Comparison of ENCODE assay signal across 9 cellular contexts in the genomic region with DNA sequence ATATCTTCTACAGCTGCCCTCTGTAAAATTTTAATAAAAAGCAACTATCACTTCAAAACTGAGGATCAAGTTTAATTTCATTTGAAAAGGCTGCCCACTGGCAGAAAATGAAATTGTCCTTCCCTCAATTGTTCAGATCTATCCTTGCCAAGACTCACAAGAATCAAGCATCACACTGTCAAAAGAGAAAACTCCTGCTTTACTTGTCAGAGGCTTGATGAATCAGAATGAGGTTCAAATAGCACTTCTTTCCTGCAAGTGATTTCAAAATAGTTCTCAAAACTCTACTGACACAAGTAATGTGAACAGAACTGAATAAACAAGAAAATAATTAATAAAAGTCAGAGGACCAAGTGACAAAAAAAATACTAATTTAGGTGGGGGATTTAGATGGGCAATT.
A peak's percentile ranks its signal among the peaks of the same experiment; 100 is the strongest.
DNase-seq lines count a peak whose midpoint lies in the region; ATAC-seq and TF ChIP-seq lines count a peak whose summit lies in the region.
"Had no signal": no experiment of that assay in that cellular context is flagged by ENCODE, and none has a peak within 500 bp of the region (broad histone marks: within the 10 kb centered on the region; RNA-seq: fewer than 3 reads in every experiment).

No MANE protein-coding gene starts in this region.

- H3K4me3 ChIP-seq in choroid plexus epithelial cell (ENCODE audit: low read depth, low read length) (no peak overlapping the region), osteoblast (ENCODE audit: insufficient read depth, low read length) (no peak overlapping the region)
- H3K4me3 ChIP-seq: Peyer's patch had no signal

- TF ChIP-seq POLR2A in GM18505 (IDR thresholded peaks at IDR 0.05; ENCODE audit: borderline replicate concordance, extremely low read depth, insufficient read depth, insufficient read length), result no peak

- H3K79me2 ChIP-seq in osteoblast (ENCODE audit: insufficient read depth, low read length), result no peaks in the 10 kb centered on the region

- no peaks in the 10 kb centered on the region for H3K9me3 ChIP-seq in osteoblast (ENCODE audit: low read depth, low read length)
- H3K9me3 ChIP-seq: Peyer's patch had no signal

- ATAC-seq in HG03354 (IDR thresholded peaks at IDR 0.05; ENCODE audit: poor library complexity, severe bottlenecking, unreplicated experiment) (no peak), GM18505 (IDR thresholded peaks at IDR 0.05; ENCODE audit: unreplicated experiment) (no peak)

- DNase-seq in ELR (ENCODE audit: low read depth), result peak; percentile 10
- peak; percentile 40 for DNase-seq in M059J (ENCODE audit: low read depth)
- DNase-seq in choroid plexus epithelial cell (ENCODE audit: low read depth), result peak; percentile 58
- DNase-seq in osteoblast (ENCODE audit: insufficient read length, low spot score, missing footprints), result peak; percentile 10
- DNase-seq in medulla oblongata (ENCODE audit: extremely low spot score), result no peak
- DNase-seq: kidney glomerular epithelial cell, Peyer's patch had no signal

- H3K4me2 ChIP-seq in osteoblast (ENCODE audit: insufficient read depth, low read length), result peak overlapping the region; percentile 54

- H3K27me3 ChIP-seq in osteoblast (ENCODE audit: insufficient read depth, low read length), result no peaks in the 10 kb centered on the region
- H3K27me3 ChIP-seq: Peyer's patch had no signal

- H4K20me1 ChIP-seq in osteoblast (ENCODE audit: insufficient read depth, low read length), result no peaks in the 10 kb centered on the region

- no peak overlapping the region for H2AFZ ChIP-seq in osteoblast (ENCODE audit: low read length)

- peak overlapping the region; percentile 90 for H3K27ac ChIP-seq in osteoblast (ENCODE audit: low read depth, low read length)

- peaks cover 57% of the 10 kb centered on the region for H3K36me3 ChIP-seq in osteoblast (ENCODE audit: insufficient read depth, low read length)

- H3K4me1 ChIP-seq in osteoblast (ENCODE audit: insufficient read depth, low read length), result peaks cover 17% of the 10 kb centered on the region

- TF ChIP-seq CTCF in choroid plexus epithelial cell (conservative IDR thresholded peaks at IDR 0.05; ENCODE audit: low read depth, low read length) (no peak), osteoblast (IDR thresholded peaks at IDR 0.05; ENCODE audit: extremely low read depth, low read depth, low read length) (no peak)
